In the genomic region with DNA sequence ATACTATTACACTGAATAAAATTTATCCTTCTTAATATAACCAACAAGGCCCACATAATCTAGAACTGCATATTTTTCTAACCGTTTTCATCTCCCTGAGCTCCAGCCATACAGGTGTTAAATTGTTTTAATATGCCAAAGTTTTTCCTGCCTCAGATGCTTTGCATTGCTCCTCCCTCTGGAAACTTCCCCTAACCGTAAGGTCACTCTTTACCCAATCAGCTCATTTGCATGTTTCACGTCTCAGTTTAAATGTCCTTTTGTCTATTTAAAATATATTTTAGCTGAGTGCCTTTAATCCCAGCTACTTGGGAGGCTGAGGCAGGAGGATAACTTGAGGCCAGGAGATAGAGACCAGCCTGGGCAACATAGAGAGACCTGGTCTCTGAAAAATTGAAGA, we compare ENCODE assay signal across 31 cellular contexts.
"Had no signal": no experiment of that assay in that cellular context is flagged by ENCODE, and none has a peak within 500 bp of the region (broad histone marks: within the 10 kb centered on the region; RNA-seq: fewer than 3 reads in every experiment).

No MANE protein-coding gene starts in this region.

- H3K9me3 Mint-ChIP-seq: activated CD4-positive, alpha-beta memory T cell treated with anti-CD3 and anti-CD28 coated beads for 36 hours; activated naive CD4-positive, alpha-beta T cell treated with anti-CD3 and anti-CD28 coated beads, Interleukin-2, amount 10 ng/mL, durations not matched to agents 7 days and 5 days; activated T-cell treated with anti-CD3 and anti-CD28 coated beads, Interleukin-2, amount 50 U/mL, for 4 hours; endodermal cell; T-helper 2 cell treated with Interferon-gamma antibody and Interleukin-4, amounts not matched to agents 5 μg/mL and 100 μg/mL, for 36 hours had no signal

- ATAC-seq: activated CD4-positive, CD25-positive, alpha-beta regulatory T cell treated with anti-CD3 and anti-CD28 coated beads, Interleukin-2, amount 50 U/mL, for 24 hours; activated naive CD4-positive, alpha-beta T cell treated with anti-CD3 and anti-CD28 coated beads, Interleukin-2, amount 50 U/mL, for 72 hours; activated T-cell treated with anti-CD3 and anti-CD28 coated beads, Interleukin-2, amount 50 U/mL, for 4 hours; esophagus mucosa; T-helper 17 cell had no signal

- H3K4me1 ChIP-seq: adrenal gland, breast epithelium, colonic mucosa had no signal

- H3K27me3 Mint-ChIP-seq: activated B cell treated with CpG ODN at 0.5 μM for 24 hours; activated CD4-positive, alpha-beta memory T cell treated with anti-CD3 and anti-CD28 coated beads for 36 hours; activated naive CD4-positive, alpha-beta T cell treated with anti-CD3 and anti-CD28 coated beads, Interleukin-2, amount 10 ng/mL, durations not matched to agents 7 days and 5 days; brain; T-helper 17 cell had no signal

- H3K4me1 Mint-ChIP-seq: endodermal cell had no signal

- H3K27me3 ChIP-seq: adrenal gland, breast epithelium, cardiac muscle cell, colonic mucosa had no signal

- H3K9me3 ChIP-seq: adrenal gland, breast epithelium, colonic mucosa had no signal

- H3K36me3 Mint-ChIP-seq: activated CD4-positive, alpha-beta memory T cell treated with anti-CD3 and anti-CD28 coated beads for 36 hours; brain had no signal

- H3K27ac ChIP-seq: adrenal gland, breast epithelium, cardiac muscle cell, colonic mucosa, WERI-Rb-1 had no signal

- DNase-seq: activated B cell treated with CpG ODN at 0.5 μM for 24 hours; activated CD4-positive, alpha-beta memory T cell treated with anti-CD3 and anti-CD28 coated beads for 36 hours; activated CD4-positive, alpha-beta T cell treated with anti-CD3 and anti-CD28 coated beads for 48 hours; activated CD8-positive, alpha-beta memory T cell treated with anti-CD3 and anti-CD28 coated beads, Interleukin-2, amount 50 U/mL, for 48 hours; activated gamma-delta T cell; activated naive CD4-positive, alpha-beta T cell; activated naive CD4-positive, alpha-beta T cell treated with anti-CD3 and anti-CD28 coated beads, Interleukin-2, amount 10 ng/mL, durations not matched to agents 7 days and 5 days; activated T-cell treated with anti-CD3 and anti-CD28 coated beads for 4 hours; activated T-cell treated with anti-CD3 and anti-CD28 coated beads, Interleukin-2, amount 50 U/mL, for 4 hours; adrenal gland; amygdala; aorta; central memory CD4-positive, alpha-beta T cell; cerebellar nuclear complex; colonic mucosa; effector memory CD4-positive, alpha-beta T cell; endodermal cell; foreskin fibroblast; head of caudate nucleus; T-helper 1 cell; T-helper 17 cell; T1000; WERI-Rb-1 had no signal

- H3K36me3 ChIP-seq: adrenal gland, breast epithelium, cardiac muscle cell, colonic mucosa, WERI-Rb-1 had no signal

- H3K4me3 Mint-ChIP-seq: activated B cell treated with CpG ODN at 0.5 μM for 24 hours; activated CD4-positive, alpha-beta memory T cell treated with anti-CD3 and anti-CD28 coated beads for 36 hours; activated naive CD4-positive, alpha-beta T cell treated with anti-CD3 and anti-CD28 coated beads, Interleukin-2, amount 10 ng/mL, durations not matched to agents 7 days and 5 days; activated T-cell treated with anti-CD3 and anti-CD28 coated beads, Interleukin-2, amount 50 U/mL, for 4 hours; activated T-helper 1 cell treated with anti-CD3 and anti-CD28 coated beads, Interleukin-12 subunit alpha, Interleukin-12 subunit beta, Interleukin-2, Interleukin-4 antibody, amounts not matched to agents 30 ng/mL and 10 ng/mL and 1 ng/mL, durations not matched to agents 14 hours and 24 hours and 36 hours; brain; endodermal cell; T-helper 17 cell; T-helper 2 cell treated with Interferon-gamma antibody and Interleukin-4, amounts not matched to agents 5 μg/mL and 100 μg/mL, for 36 hours had no signal

- H3K27ac Mint-ChIP-seq: activated CD4-positive, alpha-beta memory T cell treated with anti-CD3 and anti-CD28 coated beads for 36 hours; activated naive CD4-positive, alpha-beta T cell treated with anti-CD3 and anti-CD28 coated beads, Interleukin-2, amount 10 ng/mL, durations not matched to agents 7 days and 5 days; activated T-helper 1 cell treated with anti-CD3 and anti-CD28 coated beads, Interleukin-12 subunit alpha, Interleukin-12 subunit beta, Interleukin-2, Interleukin-4 antibody, amounts not matched to agents 30 ng/mL and 10 ng/mL and 1 ng/mL, durations not matched to agents 14 hours and 24 hours and 36 hours; brain; endodermal cell; T-helper 17 cell; T-helper 2 cell treated with Interferon-gamma antibody and Interleukin-4, amounts not matched to agents 5 μg/mL and 100 μg/mL, for 36 hours had no signal

- H3K4me3 ChIP-seq: adrenal gland, breast epithelium, cardiac muscle cell, colonic mucosa had no signal
